In the genomic region with DNA sequence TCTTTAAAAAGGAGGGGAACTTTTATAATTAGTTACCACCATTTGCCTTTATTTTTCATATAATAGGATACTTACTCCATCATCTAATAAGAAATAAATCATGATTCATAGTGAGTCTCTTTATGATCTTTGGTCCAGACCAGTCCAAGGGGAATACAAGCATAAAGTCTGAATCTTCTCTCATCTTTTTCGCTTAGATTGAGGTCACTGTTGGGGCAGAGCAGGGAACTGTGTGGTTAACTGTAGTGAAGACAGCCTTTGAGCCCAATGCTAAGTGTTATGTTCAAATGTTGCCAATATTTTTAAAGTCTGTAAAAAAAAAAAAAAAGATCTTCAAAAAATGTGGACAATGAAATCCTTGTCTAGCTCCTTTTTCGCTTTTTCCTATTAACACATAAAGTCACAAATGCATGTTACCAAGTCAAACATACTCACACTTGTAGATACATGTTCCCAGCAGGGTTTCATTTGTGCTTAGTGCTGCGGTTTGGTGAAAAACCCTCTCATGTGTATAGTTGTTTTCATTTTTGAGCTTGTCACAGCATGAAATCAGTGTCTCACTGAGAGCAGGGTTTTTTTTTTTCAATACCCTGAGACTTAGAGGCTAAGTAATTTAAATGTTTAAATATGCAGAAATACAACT, we compare ENCODE assay signal across 13 cellular contexts.
DNase-seq lines count a peak whose midpoint lies in the region; ATAC-seq, FAIRE-seq and TF ChIP-seq lines count a peak whose summit lies in the region.
"Had no signal": no experiment of that assay in that cellular context is flagged by ENCODE, and none has a peak within 500 bp of the region (broad histone marks: within the 10 kb centered on the region; RNA-seq: fewer than 3 reads in every experiment).

No MANE protein-coding gene starts in this region.

- H3K9me3 Mint-ChIP-seq in nephron progenitor cell: no peaks in the 10 kb centered on the region
- H3K9me3 Mint-ChIP-seq: stimulated activated naive CD8-positive, alpha-beta T cell treated with anti-CD3 and anti-CD28 coated beads, Interleukin-15, Interleukin-2, amounts not matched to agents 100 ng/mL and 50 ng/mL, for 24 hours had no signal

- peak; percentile 16 for DNase-seq in GM12878 (ENCODE audit: low read depth, low spot score)
- DNase-seq in non-pigmented ciliary epithelial cell (ENCODE audit: low read depth): peak; percentile 37
- DNase-seq in nephron progenitor cell: no peak
- no peak for DNase-seq in HCEC 1CT
- DNase-seq in amygdala (lab: John Stamatoyannopoulos, UW): no peak
- no peak for DNase-seq in uterus
- DNase-seq: DMS79, NCI-H510A, spleen had no signal

- H3K4me3 Mint-ChIP-seq in nephron progenitor cell: no peak overlapping the region
- H3K4me3 Mint-ChIP-seq: stimulated activated naive CD8-positive, alpha-beta T cell treated with anti-CD3 and anti-CD28 coated beads, Interleukin-15, Interleukin-2, amounts not matched to agents 100 ng/mL and 50 ng/mL, for 24 hours had no signal

- H3K79me2 ChIP-seq in GM12878 (ENCODE audit: control insufficient read depth, insufficient read depth, low read length): no peaks in the 10 kb centered on the region

- RAD21 ChIA-PET in GM12878 (lab: Charles Lee; ENCODE audit: unreplicated experiment): interaction anchor here (0.7 to 1.4 kb wide), 6 partner anchors 21 to 913 kb away, joined by 3 to 14 read pairs (median 4); no protein-coding TSS in a partner anchor

- TF ChIP-seq RAD21 in GM12878 (IDR thresholded peaks at IDR 0.05; ENCODE audit: insufficient read depth, low read depth, low read length): no peak

- peak in 1 of 2 experiments; percentile 13; a peak in 1 of 4 replicates for TF ChIP-seq EP300 in GM12878 (IDR thresholded peaks at IDR 0.05; ENCODE audit: borderline replicate concordance in 1 of 2, control insufficient read depth in 1 of 2, low read depth in 2 of 2, low read length in 2 of 2)

- POLR2A ChIA-PET in GM12878 (lab: Charles Lee): interaction anchor here (0.5 to 0.7 kb wide), 3 partner anchors 163 to 863 kb away, joined by 3 to 4 read pairs (median 3); no protein-coding TSS in a partner anchor

- peaks cover 8% of the 10 kb centered on the region for H3K4me1 Mint-ChIP-seq in nephron progenitor cell

- no peak for FAIRE-seq in GM12878 (lab: Jason Lieb, UNC)

- no peak for TF ChIP-seq POLR2A in GM12878 (IDR thresholded peaks at IDR 0.05; ENCODE audit: low read depth, low read length)
- no peak for TF ChIP-seq POLR2A in uterus (IDR thresholded peaks at IDR 0.05)

- H3K36me3 Mint-ChIP-seq in nephron progenitor cell (ENCODE audit: low read depth): no peaks in the 10 kb centered on the region

- BruUV-seq in GM12878 (replicated peaks; lab: Mats Ljungman, UMichigan): no TSS peak

- SMC1A ChIA-PET in GM12878 (lab: Charles Lee; ENCODE audit: uncharacterized antibody, unreplicated experiment): interaction anchor here (0.6 to 1.5 kb wide), 9 partner anchors 10 to 660 kb away, joined by 3 to 6 read pairs (median 3); no protein-coding TSS in a partner anchor

- in situ Hi-C loops in GM12878 (cut with MboI): no loop called here

- H3K36me3 ChIP-seq in GM12878 (ENCODE audit: control insufficient read depth in 2 of 2, insufficient read depth in 2 of 2, low read length in 1 of 2) (no peaks in the 10 kb centered on the region), uterus (no peaks in the 10 kb centered on the region)
- H3K36me3 ChIP-seq: spleen had no signal

- H3K27ac Mint-ChIP-seq in nephron progenitor cell: no peak overlapping the region
- H3K27ac Mint-ChIP-seq: stimulated activated naive CD8-positive, alpha-beta T cell treated with anti-CD3 and anti-CD28 coated beads, Interleukin-15, Interleukin-2, amounts not matched to agents 100 ng/mL and 50 ng/mL, for 24 hours had no signal

- WGBS in GM12878 (ENCODE audit: insufficient coverage, insufficient replicate concordance, low lambda C conversion rate, missing lambda C conversion rate): 2% methylated on average over 3 of the region's 3 CpGs

- ATAC-seq in GM19351 (IDR thresholded peaks at IDR 0.05; ENCODE audit: unreplicated experiment) (peak; percentile 71), HG03280 (IDR thresholded peaks at IDR 0.05; ENCODE audit: unreplicated experiment) (peak; percentile 91), GM12878 (peak; percentile 93)

- no peak overlapping the region for H3K27ac ChIP-seq in GM12878 (ENCODE audit: control insufficient read depth, insufficient read depth)
- H3K27ac ChIP-seq in uterus: no peak overlapping the region
- H3K27ac ChIP-seq: spleen had no signal

- no peak overlapping the region for H3K4me2 ChIP-seq in GM12878 (ENCODE audit: control insufficient read depth, insufficient read depth)

- H3K4me1 ChIP-seq in GM12878 (ENCODE audit: control insufficient read depth, insufficient read depth, low read length) (no peaks in the 10 kb centered on the region), uterus (no peaks in the 10 kb centered on the region)
- H3K4me1 ChIP-seq: spleen had no signal

- intact Hi-C loops in GM12878 (cut with micrococcal nuclease; ENCODE audit: unreplicated experiment) (no loop called here), uterus (cut with DNase I; ENCODE audit: low total_unique reads) (no loop called here)

- H3K9me3 ChIP-seq in GM12878 (replicated peaks; ENCODE audit: control insufficient read depth, insufficient read depth, low read length): no peaks in the 10 kb centered on the region
- no peaks in the 10 kb centered on the region for H3K9me3 ChIP-seq in uterus
- H3K9me3 ChIP-seq: spleen had no signal

- H4K20me1 ChIP-seq in GM12878 (ENCODE audit: control insufficient read depth, insufficient read depth): no peaks in the 10 kb centered on the region

- no peak overlapping the region for H2AFZ ChIP-seq in GM12878 (ENCODE audit: control insufficient read depth, low read depth, low read length)

- CTCF ChIA-PET in GM12878 (lab: Yijun Ruan, JAX): interaction anchor here (0.6 to 1.0 kb wide), 3 partner anchors 12 to 789 kb away, joined by 3 to 5 read pairs (median 4); no protein-coding TSS in a partner anchor

- H3K4me3 ChIP-seq in GM12878: no peak overlapping the region
- H3K4me3 ChIP-seq in uterus: no peak overlapping the region
- H3K4me3 ChIP-seq: lung, spleen had no signal

- TF ChIP-seq CTCF in GM12878 (IDR thresholded peaks at IDR 0.05 in 2 of 3, conservative IDR thresholded peaks at IDR 0.05 in 1 of 3; ENCODE audit: control insufficient read depth in 2 of 3, extremely low read depth in 1 of 3, insufficient read depth in 1 of 3, low read depth in 3 of 3, low read length in 3 of 3) (no peak), nephron progenitor cell (IDR thresholded peaks at IDR 0.05) (no peak), uterus (IDR thresholded peaks at IDR 0.05) (no peak)

- no peak overlapping the region for H3K9ac ChIP-seq in GM12878 (ENCODE audit: control insufficient read depth, insufficient read depth, low read length)

- H3K27me3 ChIP-seq in GM12878 (replicated peaks in 1 of 2; ENCODE audit: control insufficient read depth in 2 of 2, insufficient read depth in 2 of 2, low read length in 1 of 2): no peaks in the 10 kb centered on the region
- H3K27me3 ChIP-seq in uterus: no peaks in the 10 kb centered on the region
- H3K27me3 ChIP-seq: spleen had no signal

- no peaks in the 10 kb centered on the region for H3K27me3 Mint-ChIP-seq in nephron progenitor cell (ENCODE audit: low read depth, poor library complexity)
- H3K27me3 Mint-ChIP-seq: stimulated activated naive CD8-positive, alpha-beta T cell treated with anti-CD3 and anti-CD28 coated beads, Interleukin-15, Interleukin-2, amounts not matched to agents 100 ng/mL and 50 ng/mL, for 24 hours had no signal

TF ChIP-seq in GM12878, 131 proteins besides CTCF, POLR2A, EP300 and RAD21 (continues in another document):
- TF ChIP-seq BRCA1 (IDR thresholded peaks at IDR 0.05; ENCODE audit: low read depth, low read length) (no peak), ZNF24 (IDR thresholded peaks at IDR 0.05) (peak; percentile 78), RUNX3 (IDR thresholded peaks at IDR 0.05; ENCODE audit: low read length) (peak; percentile 86), NR2C1 (IDR thresholded peaks at IDR 0.05) (no peak), NFYA (IDR thresholded peaks at IDR 0.05; ENCODE audit: borderline replicate concordance, low read depth, low read length) (no peak), CBFB (IDR thresholded peaks at IDR 0.05; ENCODE audit: low read depth) (peak; percentile 48; the same call in 1 of the 2 replicates), IKZF2 (IDR thresholded peaks at IDR 0.05) (peak in 1 of 2 experiments; percentile 23; a peak in 2 of 4 replicates)
- TF ChIP-seq, protein P1, sequence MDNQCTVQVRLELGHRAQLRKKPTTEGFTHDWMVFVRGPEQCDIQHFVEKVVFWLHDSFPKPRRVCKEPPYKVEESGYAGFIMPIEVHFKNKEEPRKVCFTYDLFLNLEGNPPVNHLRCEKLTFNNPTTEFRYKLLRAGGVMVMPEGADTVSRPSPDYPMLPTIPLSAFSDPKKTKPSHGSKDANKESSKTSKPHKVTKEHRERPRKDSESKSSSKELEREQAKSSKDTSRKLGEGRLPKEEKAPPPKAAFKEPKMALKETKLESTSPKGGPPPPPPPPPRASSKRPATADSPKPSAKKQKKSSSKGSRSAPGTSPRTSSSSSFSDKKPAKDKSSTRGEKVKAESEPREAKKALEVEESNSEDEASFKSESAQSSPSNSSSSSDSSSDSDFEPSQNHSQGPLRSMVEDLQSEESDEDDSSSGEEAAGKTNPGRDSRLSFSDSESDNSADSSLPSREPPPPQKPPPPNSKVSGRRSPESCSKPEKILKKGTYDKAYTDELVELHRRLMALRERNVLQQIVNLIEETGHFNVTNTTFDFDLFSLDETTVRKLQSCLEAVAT (IDR thresholded peaks at IDR 0.05): peak; percentile 54; the same call in 1 of the 2 replicates

Comparison
In these comparisons a context has a peak if more than half of its experiments do, and no peak if none do; other contexts are left out.
1. DNase-seq: peak in GM12878 (single experiment) and non-pigmented ciliary epithelial cell (single experiment); none in nephron progenitor cell (single experiment), HCEC 1CT (single experiment), amygdala (0 of 56) and uterus (0 of 2).
2. Peak in every context shown above with its lines, with median percentiles within 50 percentile points of each other: ATAC-seq.